ENCODE assay signal across 27 cellular contexts in the genomic region with DNA sequence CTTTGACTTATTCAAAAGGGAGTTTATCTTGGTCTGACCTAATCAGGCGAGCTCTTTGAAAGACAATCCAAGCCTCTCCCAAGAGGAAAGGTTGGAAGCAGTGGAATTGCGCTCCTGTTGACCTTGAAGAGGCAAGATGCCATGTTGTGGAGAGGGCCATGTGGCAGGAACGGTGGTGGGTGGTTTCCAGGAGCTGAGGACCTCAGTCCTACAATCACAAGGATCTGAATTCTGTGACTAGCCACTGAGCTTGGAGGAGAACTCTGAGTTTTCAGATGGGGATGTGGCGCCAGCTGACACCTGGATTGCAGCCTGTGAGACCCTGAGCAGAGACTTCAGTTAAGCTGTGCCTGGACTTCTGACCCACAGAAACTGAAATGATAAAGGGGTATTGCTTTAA.
"Had no signal": no experiment of that assay in that cellular context is flagged by ENCODE, and none has a peak within 500 bp of the region (broad histone marks: within the 10 kb centered on the region; RNA-seq: fewer than 3 reads in every experiment).

No MANE protein-coding gene starts in this region.

- H3K9me3 ChIP-seq: ascending aorta, colonic mucosa, esophagus squamous epithelium, gastroesophageal sphincter had no signal

- DNase-seq: activated CD4-positive, alpha-beta T cell treated with anti-CD3 and anti-CD28 coated beads for 4 hours; activated CD4-positive, alpha-beta T cell treated with anti-CD3 and anti-CD28 coated beads, Interleukin-2, amount 50 U/mL, for 1 hour; activated CD4-positive, alpha-beta T cell treated with anti-CD3 and anti-CD28 coated beads, Interleukin-2, amount 50 U/mL, for 48 hours; activated CD4-positive, CD25-positive, alpha-beta regulatory T cell; activated CD4-positive, CD25-positive, alpha-beta regulatory T cell treated with anti-CD3 and anti-CD28 coated beads, Interleukin-2, amount 50 U/mL, for 72 hours; activated CD8-positive, alpha-beta memory T cell treated with anti-CD3 and anti-CD28 coated beads for 24 hours; activated CD8-positive, alpha-beta T cell treated with anti-CD3 and anti-CD28 coated beads for 36 hours; activated gamma-delta T cell; activated naive CD4-positive, alpha-beta T cell; activated naive CD4-positive, alpha-beta T cell treated with anti-CD3 and anti-CD28 coated beads, Interleukin-2, amount 10 ng/mL, durations not matched to agents 7 days and 5 days; activated naive CD8-positive, alpha-beta T cell treated with anti-CD3 and anti-CD28 coated beads, Interleukin-2, amount 10 ng/mL, durations not matched to agents 7 days and 5 days; activated T-cell treated with anti-CD3 and anti-CD28 coated beads, Interleukin-2, amount 50 U/mL, for 4 hours; brain microvascular endothelial cell; caudate nucleus; colonic mucosa; effector CD8-positive, alpha-beta T cell; esophagus squamous epithelium; foreskin melanocyte; heart right ventricle; SW 1271; T-cell had no signal

- H3K27ac ChIP-seq: ascending aorta, brain microvascular endothelial cell, colonic mucosa, epithelial cell of prostate, esophagus squamous epithelium, gastroesophageal sphincter, heart right ventricle had no signal

- H3K27me3 Mint-ChIP-seq: activated CD8-positive, alpha-beta T cell treated with anti-CD3 and anti-CD28 coated beads for 36 hours; activated T-helper 17 cell treated with anti-CD3 and anti-CD28 coated beads, Interleukin-2, amount 50 U/mL, for 72 hours had no signal

- H3K36me3 Mint-ChIP-seq: activated naive CD4-positive, alpha-beta T cell treated with anti-CD3 and anti-CD28 coated beads, Interleukin-2, amount 10 ng/mL, durations not matched to agents 7 days and 5 days; activated naive CD4-positive, alpha-beta T cell treated with anti-CD3 and anti-CD28 coated beads, Interleukin-2, amount 50 U/mL, for 72 hours; activated naive CD8-positive, alpha-beta T cell treated with anti-CD3 and anti-CD28 coated beads, Interleukin-2, amount 10 ng/mL, durations not matched to agents 7 days and 5 days; T-cell had no signal

- H3K27ac Mint-ChIP-seq: activated CD8-positive, alpha-beta T cell treated with anti-CD3 and anti-CD28 coated beads for 36 hours; activated naive CD4-positive, alpha-beta T cell treated with anti-CD3 and anti-CD28 coated beads, Interleukin-2, amount 10 ng/mL, durations not matched to agents 7 days and 5 days; activated naive CD4-positive, alpha-beta T cell treated with anti-CD3 and anti-CD28 coated beads, Interleukin-2, amount 50 U/mL, for 72 hours; activated naive CD8-positive, alpha-beta T cell treated with anti-CD3 and anti-CD28 coated beads, Interleukin-2, amount 10 ng/mL, durations not matched to agents 7 days and 5 days; activated T-helper 17 cell treated with anti-CD3 and anti-CD28 coated beads, Interleukin-2, amount 50 U/mL, for 72 hours; T-helper 1 cell treated with Interleukin-12 subunit alpha and Interleukin-12 subunit beta and Interleukin-4 antibody, amounts not matched to agents 30 μg/mL and 1 μg/mL, for 36 hours had no signal

- H3K9me3 Mint-ChIP-seq: activated CD8-positive, alpha-beta T cell treated with anti-CD3 and anti-CD28 coated beads for 36 hours; activated naive CD4-positive, alpha-beta T cell treated with anti-CD3 and anti-CD28 coated beads, Interleukin-2, amount 10 ng/mL, durations not matched to agents 7 days and 5 days; activated naive CD4-positive, alpha-beta T cell treated with anti-CD3 and anti-CD28 coated beads, Interleukin-2, amount 50 U/mL, for 72 hours; activated naive CD8-positive, alpha-beta T cell treated with anti-CD3 and anti-CD28 coated beads, Interleukin-2, amount 10 ng/mL, durations not matched to agents 7 days and 5 days; activated T-cell treated with anti-CD3 and anti-CD28 coated beads, Interleukin-2, amount 50 U/mL, for 4 hours; activated T-helper 17 cell treated with anti-CD3 and anti-CD28 coated beads, Interleukin-2, amount 50 U/mL, for 72 hours; T-helper 1 cell treated with Interleukin-12 subunit alpha and Interleukin-12 subunit beta and Interleukin-4 antibody, amounts not matched to agents 30 μg/mL and 1 μg/mL, for 36 hours had no signal

- ATAC-seq: activated CD8-positive, alpha-beta T cell treated with anti-CD3 and anti-CD28 coated beads for 36 hours; activated naive CD4-positive, alpha-beta T cell treated with anti-CD3 and anti-CD28 coated beads, Interleukin-2, amount 50 U/mL, for 72 hours; activated T-cell treated with anti-CD3 and anti-CD28 coated beads, Interleukin-2, amount 50 U/mL, for 4 hours; activated T-helper 17 cell treated with anti-CD3 and anti-CD28 coated beads, Interleukin-2, amount 50 U/mL, for 72 hours; gastroesophageal sphincter; heart right ventricle; T-cell had no signal

- H3K36me3 ChIP-seq: ascending aorta, brain microvascular endothelial cell, colonic mucosa, esophagus squamous epithelium, gastroesophageal sphincter, heart right ventricle had no signal

- H3K4me3 Mint-ChIP-seq: activated CD8-positive, alpha-beta T cell treated with anti-CD3 and anti-CD28 coated beads for 36 hours; activated naive CD4-positive, alpha-beta T cell treated with anti-CD3 and anti-CD28 coated beads, Interleukin-2, amount 10 ng/mL, durations not matched to agents 7 days and 5 days; activated naive CD8-positive, alpha-beta T cell treated with anti-CD3 and anti-CD28 coated beads, Interleukin-2, amount 10 ng/mL, durations not matched to agents 7 days and 5 days; activated T-cell treated with anti-CD3 and anti-CD28 coated beads, Interleukin-2, amount 50 U/mL, for 4 hours; activated T-helper 17 cell treated with anti-CD3 and anti-CD28 coated beads, Interleukin-2, amount 50 U/mL, for 72 hours; T-cell; T-helper 1 cell treated with Interleukin-12 subunit alpha and Interleukin-12 subunit beta and Interleukin-4 antibody, amounts not matched to agents 30 μg/mL and 1 μg/mL, for 36 hours had no signal

- H3K4me3 ChIP-seq: ascending aorta, colonic mucosa, esophagus squamous epithelium, gastroesophageal sphincter, heart right ventricle had no signal

- H3K4me1 ChIP-seq: colonic mucosa had no signal

- H3K27me3 ChIP-seq: ascending aorta, gastroesophageal sphincter, heart right ventricle had no signal
